33 cellular contexts compared by ENCODE assay signal in genomic region chr12:119486599-119487154, GRCh38.
DNase-seq lines count a peak whose midpoint lies in the region; FAIRE-seq and TF ChIP-seq lines count a peak whose summit lies in the region.
"Had no signal": no experiment of that assay in that cellular context is flagged by ENCODE, and none has a peak within 500 bp of the region (broad histone marks: within the 10 kb centered on the region; RNA-seq: fewer than 3 reads in every experiment).

No MANE protein-coding gene starts in this region.

- H3K27ac ChIP-seq in endodermal cell (ENCODE audit: low read depth, low read length) = no peak overlapping the region
- no peak overlapping the region for H3K27ac ChIP-seq in testis
- H3K27ac ChIP-seq: cardiac muscle cell, colonic mucosa, left ventricle myocardium inferior, neutrophil, Peyer's patch, right lobe of liver, upper lobe of left lung had no signal

- no peak overlapping the region for H3K9ac ChIP-seq in endodermal cell (ENCODE audit: extremely low read depth, low read length, poor library complexity, severe bottlenecking)

- H3K4me3 ChIP-seq in endodermal cell (ENCODE audit: low read length) (no peak overlapping the region), testis (no peak overlapping the region)
- H3K4me3 ChIP-seq: cardiac muscle cell, colonic mucosa, left ventricle myocardium inferior, Peyer's patch, right lobe of liver, upper lobe of left lung had no signal

- H3K27ac Mint-ChIP-seq in endodermal cell = peak overlapping the region; percentile 66
- H3K27ac Mint-ChIP-seq: activated CD8-positive, alpha-beta T cell treated with anti-CD3 and anti-CD28 coated beads for 36 hours; activated naive CD4-positive, alpha-beta T cell treated with anti-CD3 and anti-CD28 coated beads, Interleukin-2, amount 50 U/mL, for 24 hours; activated T-helper 2 cell treated with anti-CD3 and anti-CD28 coated beads, Interferon-gamma antibody, Interleukin-2, Interleukin-4, amounts not matched to agents 10 μg/mL and 5 μg/mL and 100 μg/mL, durations not matched to agents 14 hours and 24 hours and 36 hours; CD8-positive, alpha-beta memory T cell; progenitor cell of endocrine pancreas; stimulated activated effector memory CD8-positive, alpha-beta T cell treated with anti-CD3 and anti-CD28 coated beads, Interleukin-12 subunit alpha, Interleukin-12 subunit beta, amount 100 ng/mL, for 72 hours had no signal

- H3K4me1 ChIP-seq in endodermal cell (ENCODE audit: control insufficient read depth, insufficient read depth, low read length) (no peaks in the 10 kb centered on the region), testis (no peaks in the 10 kb centered on the region)
- H3K4me1 ChIP-seq: BE2C, colonic mucosa, left ventricle myocardium inferior, Peyer's patch, right lobe of liver, upper lobe of left lung had no signal

- TF ChIP-seq POLR2A in testis (IDR thresholded peaks at IDR 0.05) = no peak

- H3K27me3 Mint-ChIP-seq in endodermal cell (ENCODE audit: insufficient read depth) = no peaks in the 10 kb centered on the region
- H3K27me3 Mint-ChIP-seq: progenitor cell of endocrine pancreas had no signal

- peak; percentile 50 for DNase-seq in D341Med (ENCODE audit: low spot score)
- peak; percentile 31 for DNase-seq in NCI-H1092 (lab: John Stamatoyannopoulos, UW)
- DNase-seq in NCI-H510A treated with DMSO at 0.1 percent for 48 hours (lab: John Stamatoyannopoulos, UW) = peak; percentile 41
- DNase-seq in endodermal cell = peak; percentile 97
- no peak for DNase-seq in RCC 7860 (ENCODE audit: low spot score)
- no peak for DNase-seq in testis
- DNase-seq in NK-92 treated with Interleukin-12 subunit alpha and Interleukin-12 subunit beta, amount 100 ng/mL, for 24 hours (lab: John Stamatoyannopoulos, UW) = no peak
- DNase-seq in activated CD4-positive, alpha-beta T cell treated with anti-CD3 and anti-CD28 coated beads, Interleukin-2, amount 50 U/mL, for 48 hours = no peak
- DNase-seq: ACHN; activated CD8-positive, alpha-beta T cell treated with anti-CD3 and anti-CD28 coated beads for 36 hours; BE2C; CD8-positive, alpha-beta memory T cell; colonic mucosa; DMS153; GDM1; left ventricle myocardium inferior; MV-4-11; NCI-H226; Peyer's patch; right lobe of liver; SIG-M5; stimulated activated CD4-positive, alpha-beta T cell treated with anti-CD3 and anti-CD28 coated beads, Interleukin-12 subunit alpha, Interleukin-12 subunit beta, amount 100 ng/mL, for 4 hours; stimulated activated CD4-positive, alpha-beta T cell treated with anti-CD3 and anti-CD28 coated beads, Interleukin-4, amount 100 ng/mL, for 24 hours; substantia nigra; upper lobe of left lung had no signal

- FAIRE-seq in RCC 7860 (lab: Jason Lieb, UNC) = no peak
- FAIRE-seq: frontal cortex, islet of Langerhans had no signal

- intact Hi-C loops in testis (cut with DNase I; ENCODE audit: low total_unique reads) = no loop called here

- H3K4me1 Mint-ChIP-seq in endodermal cell = peaks cover 16% of the 10 kb centered on the region
- H3K4me1 Mint-ChIP-seq: activated naive CD4-positive, alpha-beta T cell treated with anti-CD3 and anti-CD28 coated beads, Interleukin-2, amount 50 U/mL, for 24 hours; CD8-positive, alpha-beta memory T cell; stimulated activated effector memory CD8-positive, alpha-beta T cell treated with anti-CD3 and anti-CD28 coated beads, Interleukin-12 subunit alpha, Interleukin-12 subunit beta, amount 100 ng/mL, for 72 hours had no signal

- H3K9me3 Mint-ChIP-seq in endodermal cell = peaks cover 3% of the 10 kb centered on the region
- H3K9me3 Mint-ChIP-seq: activated CD8-positive, alpha-beta T cell treated with anti-CD3 and anti-CD28 coated beads for 36 hours; activated naive CD4-positive, alpha-beta T cell treated with anti-CD3 and anti-CD28 coated beads, Interleukin-2, amount 50 U/mL, for 24 hours; activated T-helper 2 cell treated with anti-CD3 and anti-CD28 coated beads, Interferon-gamma antibody, Interleukin-2, Interleukin-4, amounts not matched to agents 10 μg/mL and 5 μg/mL and 100 μg/mL, durations not matched to agents 14 hours and 24 hours and 36 hours; stimulated activated effector memory CD8-positive, alpha-beta T cell treated with anti-CD3 and anti-CD28 coated beads, Interleukin-12 subunit alpha, Interleukin-12 subunit beta, amount 100 ng/mL, for 72 hours had no signal

- no peaks in the 10 kb centered on the region for H3K36me3 Mint-ChIP-seq in endodermal cell (ENCODE audit: low read depth)
- H3K36me3 Mint-ChIP-seq: activated naive CD4-positive, alpha-beta T cell treated with anti-CD3 and anti-CD28 coated beads, Interleukin-2, amount 50 U/mL, for 24 hours; CD8-positive, alpha-beta memory T cell; stimulated activated effector memory CD8-positive, alpha-beta T cell treated with anti-CD3 and anti-CD28 coated beads, Interleukin-12 subunit alpha, Interleukin-12 subunit beta, amount 100 ng/mL, for 72 hours had no signal

- H3K36me3 ChIP-seq in endodermal cell (ENCODE audit: control insufficient read depth, insufficient read depth, low read length) = no peaks in the 10 kb centered on the region
- no peaks in the 10 kb centered on the region for H3K36me3 ChIP-seq in testis (ENCODE audit: low read depth, missing control alignments)
- H3K36me3 ChIP-seq: BE2C, cardiac muscle cell, colonic mucosa, left ventricle myocardium inferior, neutrophil, Peyer's patch, right lobe of liver, upper lobe of left lung had no signal

- H3K9me3 ChIP-seq in endodermal cell (ENCODE audit: control insufficient read depth, low read length) = no peaks in the 10 kb centered on the region
- H3K9me3 ChIP-seq in testis = no peaks in the 10 kb centered on the region
- H3K9me3 ChIP-seq: BE2C, colonic mucosa, neutrophil, Peyer's patch, right lobe of liver, upper lobe of left lung had no signal

- 37 to 47% methylated on average over 2 to 4 of the region's 4 CpGs for WGBS in endodermal cell (ENCODE audit: insufficient coverage in 1 of 2, insufficient read length in 1 of 2), 2 experiments
- 44 to 61% methylated on average over 3 to 4 of the region's 4 CpGs for WGBS in testis, 2 donors

- H3K27me3 ChIP-seq in endodermal cell (ENCODE audit: control insufficient read depth, insufficient read depth, low read length, poor library complexity, severe bottlenecking) (no peaks in the 10 kb centered on the region), testis (no peaks in the 10 kb centered on the region)
- H3K27me3 ChIP-seq: BE2C, cardiac muscle cell, colonic mucosa, neutrophil, Peyer's patch, right lobe of liver, upper lobe of left lung had no signal

- TF ChIP-seq CTCF in endodermal cell (conservative IDR thresholded peaks at IDR 0.05) (no peak), testis (IDR thresholded peaks at IDR 0.05) (no peak)

- H3K4me3 Mint-ChIP-seq in endodermal cell = no peak overlapping the region
- H3K4me3 Mint-ChIP-seq: activated CD8-positive, alpha-beta T cell treated with anti-CD3 and anti-CD28 coated beads for 36 hours; activated naive CD4-positive, alpha-beta T cell treated with anti-CD3 and anti-CD28 coated beads, Interleukin-2, amount 50 U/mL, for 24 hours; CD8-positive, alpha-beta memory T cell; stimulated activated effector memory CD8-positive, alpha-beta T cell treated with anti-CD3 and anti-CD28 coated beads, Interleukin-12 subunit alpha, Interleukin-12 subunit beta, amount 100 ng/mL, for 72 hours had no signal

Comparison
In these comparisons a context has a peak if more than half of its experiments do, and no peak if none do; other contexts are left out.
1. DNase-seq: peak in D341Med (single experiment), NCI-H1092 (single experiment), NCI-H510A treated with DMSO at 0.1 percent for 48 hours (single experiment) and endodermal cell (single experiment); none in RCC 7860 (single experiment), testis (single experiment), NK-92 treated with Interleukin-12 subunit alpha and Interleukin-12 subunit beta, amount 100 ng/mL, for 24 hours (single experiment) and activated CD4-positive, alpha-beta T cell treated with anti-CD3 and anti-CD28 coated beads, Interleukin-2, amount 50 U/mL, for 48 hours (0 of 2).